ENCODE assay signal across 1 cellular context in genomic region chr17:48548687-48549621, GRCh38.
TF ChIP-seq lines count a peak whose summit lies in the region.

No MANE protein-coding gene starts in this region.

TF ChIP-seq in HEK293, 187 proteins besides CTCF, POLR2A, EP300 and RAD21 (continued from another document):
- TF ChIP-seq PATZ1 (tag by site-specific recombination; IDR thresholded peaks at IDR 0.05) = no peak
TF ChIP-seq in HEK293: peak in this region for 6.
